8 cellular contexts compared by ENCODE assay signal in genomic region chr7:47601119-47601880, GRCh38. TPM values are rescaled to one million over a fixed set of nuclear protein-coding genes. Genes with fewer than 3 reads are reported as not detected.
DNase-seq lines count a peak whose midpoint lies in the region; ATAC-seq, FAIRE-seq and TF ChIP-seq lines count a peak whose summit lies in the region.

No MANE protein-coding gene starts in this region.

- no peak for TF ChIP-seq POLR2A in GM12878 (IDR thresholded peaks at IDR 0.05; ENCODE audit: low read depth, low read length)

- H3K27me3 ChIP-seq in GM12878 (replicated peaks in 1 of 2; ENCODE audit: control insufficient read depth in 2 of 2, insufficient read depth in 2 of 2, low read length in 1 of 2) (no peaks in the 10 kb centered on the region), H9 (ENCODE audit: insufficient read depth, low read length) (no peaks in the 10 kb centered on the region)

- no peak overlapping the region for H4K8ac ChIP-seq in H9 (replicated peaks; ENCODE audit: insufficient read length, low read depth, low read length)

- peak overlapping the region; percentile 47 for H3K4me2 ChIP-seq in GM12878 (ENCODE audit: control insufficient read depth, insufficient read depth)
- H3K4me2 ChIP-seq in H9 (ENCODE audit: insufficient read depth, insufficient read length, low read length) = no peak overlapping the region

- no peak overlapping the region for H2AK5ac ChIP-seq in H9 (ENCODE audit: insufficient read length, low read length)

- H3K27me3 Mint-ChIP-seq in H9 (ENCODE audit: low read depth) = peaks cover 3% of the 10 kb centered on the region
- H3K27me3 Mint-ChIP-seq in activated T-helper 2 cell treated with anti-CD3 and anti-CD28 coated beads, Interferon-gamma antibody, Interleukin-2, Interleukin-4, amounts not matched to agents 10 μg/mL and 5 μg/mL and 100 μg/mL, durations not matched to agents 14 hours and 24 hours and 36 hours (ENCODE audit: low read depth) = no peaks in the 10 kb centered on the region

- H2BK12ac ChIP-seq in H9 (ENCODE audit: insufficient read length, low read depth, low read length) = no peak overlapping the region

- H4K20me1 ChIP-seq in GM12878 (ENCODE audit: control insufficient read depth, insufficient read depth) (no peaks in the 10 kb centered on the region), H9 (ENCODE audit: control insufficient read depth, insufficient read depth, insufficient read length) (no peaks in the 10 kb centered on the region)

- SMC1A ChIA-PET in GM12878 (lab: Charles Lee; ENCODE audit: uncharacterized antibody, unreplicated experiment) = no interaction called here

- no peaks in the 10 kb centered on the region for H3K79me1 ChIP-seq in H9 (ENCODE audit: insufficient read depth, low read depth, low read length, poor library complexity, severe bottlenecking)

- CTCF ChIA-PET in GM12878 (lab: Yijun Ruan, JAX) = no interaction called here

- POLR2A ChIA-PET in GM12878 (lab: Charles Lee) = no interaction called here

- H3K27ac Mint-ChIP-seq in H9 = no peak overlapping the region
- H3K27ac Mint-ChIP-seq in activated T-helper 2 cell treated with anti-CD3 and anti-CD28 coated beads, Interferon-gamma antibody, Interleukin-2, Interleukin-4, amounts not matched to agents 10 μg/mL and 5 μg/mL and 100 μg/mL, durations not matched to agents 14 hours and 24 hours and 36 hours = no peak overlapping the region

- no peak overlapping the region for H2AFZ ChIP-seq in GM12878 (ENCODE audit: control insufficient read depth, low read depth, low read length)
- no peak overlapping the region for H2AFZ ChIP-seq in H9 (ENCODE audit: low read length)

- peaks cover 0 to 18% (median 0%) of the 10 kb centered on the region in 3 experiments; a peak in 3 of 7 replicates for H3K36me3 Mint-ChIP-seq in H9 (ENCODE audit: insufficient read depth in 1 of 3, low read depth in 3 of 3)
- no peaks in the 10 kb centered on the region for H3K36me3 Mint-ChIP-seq in activated T-helper 2 cell treated with anti-CD3 and anti-CD28 coated beads, Interferon-gamma antibody, Interleukin-2, Interleukin-4, amounts not matched to agents 10 μg/mL and 5 μg/mL and 100 μg/mL, durations not matched to agents 14 hours and 24 hours and 36 hours (ENCODE audit: low read depth)

- peaks cover 16% of the 10 kb centered on the region for H3K4me1 ChIP-seq in GM12878 (ENCODE audit: control insufficient read depth, insufficient read depth, low read length)
- H3K4me1 ChIP-seq in H9 (ENCODE audit: insufficient read depth, low read length) = no peaks in the 10 kb centered on the region; the same call in 1 of the 2 replicates

- peak; percentile 83 for ATAC-seq in GM19395 (IDR thresholded peaks at IDR 0.05; ENCODE audit: unreplicated experiment)
- peak; percentile 78 for ATAC-seq in GM12878
- no peak for ATAC-seq in HG03095 (IDR thresholded peaks at IDR 0.05; ENCODE audit: unreplicated experiment)

- H4K91ac ChIP-seq in H9 (ENCODE audit: insufficient read length, low read depth, low read length) = no peak overlapping the region

- H3K79me2 ChIP-seq in GM12878 (ENCODE audit: control insufficient read depth, insufficient read depth, low read length) (no peaks in the 10 kb centered on the region), H9 (ENCODE audit: insufficient read depth, low read length) (no peaks in the 10 kb centered on the region)

- peaks cover 7 to 13% of the 10 kb centered on the region in 2 experiments; a peak in 1 of 4 replicates for H3K4me1 Mint-ChIP-seq in H9
- no peaks in the 10 kb centered on the region for H3K4me1 Mint-ChIP-seq in activated T-helper 2 cell treated with anti-CD3 and anti-CD28 coated beads, Interferon-gamma antibody, Interleukin-2, Interleukin-4, amounts not matched to agents 10 μg/mL and 5 μg/mL and 100 μg/mL, durations not matched to agents 14 hours and 24 hours and 36 hours (ENCODE audit: low read depth)

- H3K27ac ChIP-seq in GM12878 (ENCODE audit: control insufficient read depth, insufficient read depth) (no peak overlapping the region), H9 (ENCODE audit: insufficient read length, low read depth, low read length) (no peak overlapping the region)

- H4K5ac ChIP-seq in H9 (ENCODE audit: insufficient read length, low read depth, low read length) = no peak overlapping the region

- H3K4me3 ChIP-seq in GM12878 = peak overlapping the region; percentile 5; the same call in 1 of the 2 replicates
- H3K4me3 ChIP-seq in skeletal muscle cell (ENCODE audit: low read depth, low read length) = no peak overlapping the region

- intact Hi-C loops in GM12878 (cut with micrococcal nuclease; ENCODE audit: unreplicated experiment) = no loop called here
- intact Hi-C loops in activated T-helper 2 cell treated with anti-CD3 and anti-CD28 coated beads, Interferon-gamma antibody, Interleukin-2, Interleukin-4, amounts not matched to agents 10 μg/mL and 5 μg/mL and 100 μg/mL, durations not matched to agents 14 hours and 24 hours and 36 hours (cut with micrococcal nuclease) = no loop called here

- H3K9ac ChIP-seq in GM12878 (ENCODE audit: control insufficient read depth, insufficient read depth, low read length) (no peak overlapping the region), H9 (ENCODE audit: extremely low read depth, insufficient read length, low read length) (no peak overlapping the region)

- RAD21 ChIA-PET in GM12878 (lab: Charles Lee; ENCODE audit: unreplicated experiment) = interaction anchor here (0.9 kb wide), 1 partner anchor 335 kb away, joined by 3 read pairs; no protein-coding TSS in a partner anchor

- H3K9me3 Mint-ChIP-seq in H9 = peaks cover 16 to 20% of the 10 kb centered on the region in 2 experiments
- peaks cover 20% of the 10 kb centered on the region for H3K9me3 Mint-ChIP-seq in activated T-helper 2 cell treated with anti-CD3 and anti-CD28 coated beads, Interferon-gamma antibody, Interleukin-2, Interleukin-4, amounts not matched to agents 10 μg/mL and 5 μg/mL and 100 μg/mL, durations not matched to agents 14 hours and 24 hours and 36 hours

- in situ Hi-C loops in GM12878 (cut with MboI) = no loop called here

- no peak overlapping the region for H2BK15ac ChIP-seq in H9 (ENCODE audit: low read depth, low read length)

- no peak overlapping the region for H3K4me3 Mint-ChIP-seq in H9
- no peak overlapping the region for H3K4me3 Mint-ChIP-seq in activated T-helper 2 cell treated with anti-CD3 and anti-CD28 coated beads, Interferon-gamma antibody, Interleukin-2, Interleukin-4, amounts not matched to agents 10 μg/mL and 5 μg/mL and 100 μg/mL, durations not matched to agents 14 hours and 24 hours and 36 hours (ENCODE audit: low read depth)

- H3K23ac ChIP-seq in H9 (ENCODE audit: insufficient read length, low read depth, low read length) = no peak overlapping the region

- H3K9me3 ChIP-seq in GM12878 (replicated peaks; ENCODE audit: control insufficient read depth, insufficient read depth, low read length) = peaks cover 7% of the 10 kb centered on the region; the same call in 2 of the 3 replicates
- peaks cover 21% of the 10 kb centered on the region for H3K9me3 ChIP-seq in H9 (ENCODE audit: control insufficient read depth, low read depth, low read length)

- H3K36me3 ChIP-seq in GM12878 (ENCODE audit: control insufficient read depth in 2 of 2, insufficient read depth in 2 of 2, low read length in 1 of 2) = no peaks in the 10 kb centered on the region

- whole genome bisulfite sequencing in GM12878 (ENCODE audit: insufficient coverage, insufficient replicate concordance, low lambda C conversion rate, missing lambda C conversion rate) = 0% methylated on average over 4 of the region's 4 CpGs
- no CpG with 5 or more reads among the region's 4 CpGs for WGBS in H9 (ENCODE audit: extremely low coverage, insufficient read length, low lambda C conversion rate)

- no peak overlapping the region for H3K56ac ChIP-seq in H9 (ENCODE audit: insufficient read length, low read depth, low read length)

- no peak for TF ChIP-seq EP300 in GM12878 (IDR thresholded peaks at IDR 0.05; ENCODE audit: borderline replicate concordance in 1 of 2, control insufficient read depth in 1 of 2, low read depth in 2 of 2, low read length in 2 of 2)

- H3T11ph ChIP-seq in H9 (ENCODE audit: low read length) = no peak overlapping the region

- peak; percentile 43 for DNase-seq in HT-29 (ENCODE audit: low spot score)
- no peak for DNase-seq in GM12878 (ENCODE audit: low read depth, low spot score)
- DNase-seq in skeletal muscle cell (ENCODE audit: low read depth) = peak; percentile 92
- no peak for DNase-seq in H9
- no peak for DNase-seq in activated T-helper 2 cell treated with anti-CD3 and anti-CD28 coated beads, Interferon-gamma antibody, Interleukin-2, Interleukin-4, amounts not matched to agents 10 μg/mL and 5 μg/mL and 100 μg/mL, durations not matched to agents 14 hours and 24 hours and 36 hours (ENCODE audit: low spot score)
- DNase-seq in COLO829 (ENCODE audit: low spot score) = no peak

- H3K4ac ChIP-seq in H9 (ENCODE audit: low read depth, low read length) = no peak overlapping the region

- no TSS peak for BruUV-seq in GM12878 (replicated peaks; lab: Mats Ljungman, UMichigan)

- H3K23me2 ChIP-seq in H9 (ENCODE audit: insufficient read length, low read depth, low read length, poor library complexity, severe bottlenecking) = no peaks in the 10 kb centered on the region

- no peak overlapping the region for H2BK20ac ChIP-seq in H9 (ENCODE audit: low read depth, low read length, poor library complexity, severe bottlenecking)

- H3K14ac ChIP-seq in H9 (ENCODE audit: insufficient read depth, low read length) = no peak overlapping the region

- no peak for TF ChIP-seq RAD21 in GM12878 (IDR thresholded peaks at IDR 0.05; ENCODE audit: insufficient read depth, low read depth, low read length)

- TF ChIP-seq CTCF in GM12878 (IDR thresholded peaks at IDR 0.05 in 2 of 3, conservative IDR thresholded peaks at IDR 0.05 in 1 of 3; ENCODE audit: control insufficient read depth in 2 of 3, extremely low read depth in 1 of 3, insufficient read depth in 1 of 3, low read depth in 3 of 3, low read length in 3 of 3) (no peak), H9 (conservative IDR thresholded peaks at IDR 0.05) (no peak)

- FAIRE-seq in GM12878 (lab: Jason Lieb, UNC) = no peak

- H2BK120ac ChIP-seq in H9 (ENCODE audit: low read depth, low read length, poor library complexity, severe bottlenecking) = no peak overlapping the region

- H3K18ac ChIP-seq in H9 (ENCODE audit: insufficient read length, low read depth, low read length) = no peak overlapping the region

- no peak overlapping the region for H2BK5ac ChIP-seq in H9 (ENCODE audit: insufficient read length, low read length)

RNA-seq across cellular contexts. Expression of gene TNS3, which starts 19.4 kb away (rescaled TPM):
- 32.2 and 45.2 TPM in 2 replicates for total RNA-seq in HT-29 (2014; rRNA removed; shearing (Covaris generic))
- total RNA-seq in GM12878 (2013; cell fraction: nucleolus; rRNA removed) = 1.6 and 1.7 TPM in 2 replicates
- total RNA-seq in GM12878 (2014; rRNA removed) (1.8 and 2.4 TPM in 2 replicates), GM12878 (2014; rRNA removed; fragmentation: Illumina TruSeq; extraction: Trizol) (0.81 and 1.3 TPM in 2 replicates), GM12878 (2021) (1.8 and 2.7 TPM in 2 replicates), H9 (2021) (9.2 and 9.5 TPM in 2 replicates)
- 1.5 TPM for polyA plus RNA-seq in GM12878 (2011; ENCODE audit: low read depth)
- polyA plus RNA-seq in GM12878 (2011; rRNA removed) (0.35 and 0.77 TPM in 2 replicates), GM12878 (2014; fragmentation: Illumina TruSeq; extraction: Trizol) (0.84 and 0.89 TPM in 2 replicates), GM12878 (2014; fragmentation: Nextera tagmentation; extraction: Ambion mirVana) (under 1 TPM; 0.27 to 0.40 TPM), GM12878 (2014; rRNA removed) (1.0 and 1.1 TPM in 2 replicates), GM12878 (2016; fragmentation: Nextera tagmentation; extraction: Ambion mirVana) (under 1 TPM; 0.27 to 0.37 TPM)
- 0.43 and 0.55 TPM in 2 replicates for polyA plus RNA-seq in GM12878 (2011; cell fraction: cytosol; rRNA removed)
- polyA plus RNA-seq in GM12878 (2011; cell fraction: nucleus; rRNA removed) = 1.2 TPM in 2 replicates
- polyA plus RNA-seq in GM12878 (2012) = 1.4 and 1.8 TPM in 2 replicates
- 3.4 and 4.7 TPM in 2 replicates for polyA minus RNA-seq in GM12878 (2011; rRNA and poly(A)+ RNA removed)
- polyA minus RNA-seq in GM12878 (2011; cell fraction: cytosol; rRNA and poly(A)+ RNA removed) = 0.27 and 1.1 TPM in 2 replicates
- polyA minus RNA-seq in GM12878 (2011; cell fraction: nucleus; rRNA and poly(A)+ RNA removed) = 2.5 and 5.4 TPM in 2 replicates
- 5.3 and 8.5 TPM in 2 replicates for total RNA-seq in activated T-helper 2 cell treated with anti-CD3 and anti-CD28 coated beads, Interferon-gamma antibody, Interleukin-2, Interleukin-4, amounts not matched to agents 10 μg/mL and 5 μg/mL and 100 μg/mL, durations not matched to agents 14 hours and 24 hours and 36 hours

Comparison
In these comparisons a context has a peak if more than half of its experiments do, and no peak if none do; other contexts are left out.
1. DNase-seq: peak in HT-29 (single experiment) and skeletal muscle cell (single experiment); none in GM12878 (single experiment), H9 (single experiment), activated T-helper 2 cell treated with anti-CD3 and anti-CD28 coated beads, Interferon-gamma antibody, Interleukin-2, Interleukin-4, amounts not matched to agents 10 μg/mL and 5 μg/mL and 100 μg/mL, durations not matched to agents 14 hours and 24 hours and 36 hours (single experiment) and COLO829 (single experiment).